ENCODE assay signal across 12 cellular contexts in genomic region chr15:50066202-50066601, GRCh38. TPM values are rescaled to one million over a fixed set of nuclear protein-coding genes. Genes with fewer than 3 reads are reported as not detected.
DNase-seq lines count a peak whose midpoint lies in the region; ATAC-seq and TF ChIP-seq lines count a peak whose summit lies in the region.
"Had no signal": no experiment of that assay in that cellular context is flagged by ENCODE, and none has a peak within 500 bp of the region (broad histone marks: within the 10 kb centered on the region; RNA-seq: fewer than 3 reads in every experiment).

No MANE protein-coding gene starts in this region.

- no peaks in the 10 kb centered on the region for H3K27me3 Mint-ChIP-seq in natural killer cell treated with Interleukin-12 subunit alpha and Interleukin-12 subunit beta and Interleukin-15 and Interleukin-18, amount 100 ng/mL, for 72 hours

- in situ Hi-C loops in astrocyte of the spinal cord (cut with HindIII; ENCODE audit: low sequenced_read_pairs), result no loop called here

- H3K4me3 Mint-ChIP-seq in natural killer cell treated with Interleukin-12 subunit alpha and Interleukin-12 subunit beta and Interleukin-15 and Interleukin-18, amount 100 ng/mL, for 72 hours, result peak overlapping the region; percentile 79

- H3K4me3 ChIP-seq in astrocyte of the spinal cord (ENCODE audit: low read depth, low read length), result no peak overlapping the region
- H3K4me3 ChIP-seq: coronary artery had no signal

- H3K36me3 Mint-ChIP-seq in natural killer cell treated with Interleukin-12 subunit alpha and Interleukin-12 subunit beta and Interleukin-15 and Interleukin-18, amount 100 ng/mL, for 72 hours, result peaks cover 56% of the 10 kb centered on the region

- peak; percentile 91 to 93 for ATAC-seq in natural killer cell treated with Interleukin-12 subunit alpha and Interleukin-12 subunit beta and Interleukin-15 and Interleukin-18, amount 100 ng/mL, for 72 hours
- ATAC-seq in GM18870 (IDR thresholded peaks at IDR 0.05; ENCODE audit: unreplicated experiment), result no peak

- DNase-seq in SKM-1 treated with dmso at 0.1 percent for 144 hours (lab: John Stamatoyannopoulos, UW; ENCODE audit: unreplicated experiment) (peak; percentile 51), SKM-1 (lab: John Stamatoyannopoulos, UW; ENCODE audit: unreplicated experiment) (no peak), LHCN-M2 (ENCODE audit: low read depth) (peak; percentile 78), astrocyte of the spinal cord (ENCODE audit: low read depth, low spot score) (peak; percentile 29), activated gamma-delta T cell treated with Interleukin-2 at 50 U/mL for 16 hours (no peak), amniotic stem cell (lab: John Stamatoyannopoulos, UW) (no peak)
- peak; percentile 75 for DNase-seq in natural killer cell treated with Interleukin-12 subunit alpha and Interleukin-12 subunit beta and Interleukin-15 and Interleukin-18, amount 100 ng/mL, for 72 hours (ENCODE audit: low spot score)
- DNase-seq: activated CD4-positive, alpha-beta T cell treated with anti-CD3 and anti-CD28 coated beads for 1 hour; NCI-H69; substantia nigra had no signal

- peak overlapping the region; percentile 92 to 98 for H3K27ac Mint-ChIP-seq in natural killer cell treated with Interleukin-12 subunit alpha and Interleukin-12 subunit beta and Interleukin-15 and Interleukin-18, amount 100 ng/mL, for 72 hours

- peaks cover 4% of the 10 kb centered on the region for H3K9me3 Mint-ChIP-seq in natural killer cell treated with Interleukin-12 subunit alpha and Interleukin-12 subunit beta and Interleukin-15 and Interleukin-18, amount 100 ng/mL, for 72 hours

- peaks cover 61 to 79% of the 10 kb centered on the region in 2 donors for H3K4me1 Mint-ChIP-seq in natural killer cell treated with Interleukin-12 subunit alpha and Interleukin-12 subunit beta and Interleukin-15 and Interleukin-18, amount 100 ng/mL, for 72 hours (ENCODE audit: low read depth in 2 of 2)

- TF ChIP-seq CTCF in astrocyte of the spinal cord (IDR thresholded peaks at IDR 0.05; ENCODE audit: low read depth, low read length), result no peak

RNA-seq across cellular contexts. Expression of gene ATP8B4, which starts 52.8 kb away (rescaled TPM):
- 1.0 and 4.6 TPM in 2 replicates for total RNA-seq in LHCN-M2 (2014; rRNA removed)
- polyA plus RNA-seq in LHCN-M2 (2012), result 0.32 TPM
- total RNA-seq in natural killer cell treated with Interleukin-12 subunit alpha and Interleukin-12 subunit beta and Interleukin-15 and Interleukin-18, amount 100 ng/mL, for 72 hours, result 100 to 1,000 TPM; 273 to 296 TPM

Comparison
In these comparisons a context has a peak if more than half of its experiments do, and no peak if none do; other contexts are left out.
1. DNase-seq: peak in SKM-1 treated with dmso at 0.1 percent for 144 hours (single experiment), LHCN-M2 (single experiment), astrocyte of the spinal cord (single experiment) and natural killer cell treated with Interleukin-12 subunit alpha and Interleukin-12 subunit beta and Interleukin-15 and Interleukin-18, amount 100 ng/mL, for 72 hours (single experiment); none in SKM-1 (single experiment), activated gamma-delta T cell treated with Interleukin-2 at 50 U/mL for 16 hours (single experiment) and amniotic stem cell (single experiment).
2. RNA of gene ATP8B4, which starts 52.8 kb away (total RNA-seq): 273 to 296 TPM in natural killer cell treated with Interleukin-12 subunit alpha and Interleukin-12 subunit beta and Interleukin-15 and Interleukin-18, amount 100 ng/mL, for 72 hours; 1.0 to 4.6 TPM in LHCN-M2; every median in the first group is over 10 times any median in the second.